ENCODE assay signal across 8 cellular contexts in the genomic region with DNA sequence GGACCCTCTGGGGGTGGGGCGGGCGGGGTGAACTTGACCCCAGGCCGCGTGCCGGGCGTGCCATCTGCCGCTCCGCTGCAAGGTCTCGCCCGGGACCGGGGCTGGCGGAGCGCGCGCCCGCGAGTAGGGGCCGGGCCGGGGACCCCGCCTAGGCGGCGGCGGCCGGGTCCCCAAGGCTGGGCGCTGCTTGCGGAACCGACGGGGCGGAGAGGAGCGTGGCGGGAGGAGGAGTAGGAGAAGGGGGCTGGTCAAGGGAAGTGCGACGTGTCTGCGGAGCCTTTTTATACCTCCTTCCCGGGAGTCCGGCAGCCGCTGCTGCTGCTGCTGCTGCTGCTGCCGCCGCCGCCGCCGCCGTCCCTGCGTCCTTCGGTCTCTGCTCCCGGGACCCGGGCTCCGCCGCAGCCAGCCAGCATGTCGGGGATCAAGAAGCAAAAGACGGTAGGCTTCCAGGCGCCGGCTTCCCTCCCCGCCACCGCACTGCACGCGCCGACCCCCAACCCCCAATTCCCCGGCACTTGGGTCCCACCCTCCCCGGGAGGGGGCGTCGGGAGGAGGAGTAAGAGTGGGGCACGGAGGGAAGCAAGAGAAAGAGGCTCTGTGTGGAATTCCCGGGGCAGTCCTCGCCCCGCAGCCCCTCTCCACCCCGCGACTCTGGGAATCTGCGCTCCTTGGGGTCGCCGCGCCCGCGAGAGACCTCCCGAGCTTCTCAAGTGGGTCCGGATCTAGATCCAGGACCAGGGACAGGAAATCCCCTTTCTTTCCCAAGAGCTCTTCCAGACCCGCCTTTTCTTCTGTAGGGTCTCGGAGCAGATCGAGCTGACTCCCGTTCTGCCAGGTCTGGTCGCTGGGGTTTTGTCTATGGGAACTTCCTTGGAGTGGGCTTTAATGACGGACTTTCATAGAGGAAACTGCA. TPM values are rescaled to one million over a fixed set of nuclear protein-coding genes. Genes with fewer than 3 reads are reported as not detected.
DNase-seq lines count a peak whose midpoint lies in the region; ATAC-seq lines count a peak whose summit lies in the region.

A gene (plus strand): TSS at position 308 of the 913 bp plus-strand sequence. CDS start 104 bp downstream, at position 412.

- ATAC-seq in activated CD4-positive, alpha-beta T cell treated with anti-CD3 and anti-CD28 coated beads for 36 hours = peak; percentile 24
- ATAC-seq in HG03342 (IDR thresholded peaks at IDR 0.05; ENCODE audit: unreplicated experiment) (no peak), HG03280 (IDR thresholded peaks at IDR 0.05; ENCODE audit: unreplicated experiment) (no peak)

- no CpG with 5 or more reads among the region's 82 CpGs for WGBS in neuronal stem cell (ENCODE audit: extremely low coverage in 2 of 2, insufficient read length in 2 of 2, insufficient replicate concordance in 1 of 2), 2 donors

- POLR2A ChIA-PET in activated CD4-positive, alpha-beta T cell treated with anti-CD3 and anti-CD28 coated beads for 36 hours (lab: Charles Lee) = no interaction called here

- H2BK120ac ChIP-seq in neuronal stem cell (ENCODE audit: low read depth, low read length) = peak within 1 kb of the TSS; percentile 78

- no peaks in the 10 kb centered on the region for H3K36me3 Mint-ChIP-seq in activated CD4-positive, alpha-beta T cell treated with anti-CD3 and anti-CD28 coated beads for 36 hours (ENCODE audit: low read depth)
- H3K36me3 Mint-ChIP-seq in activated naive CD4-positive, alpha-beta T cell treated with anti-CD3 and anti-CD28 coated beads for 36 hours (ENCODE audit: low read depth) = no peaks in the 10 kb centered on the region

- peak within 1 kb of the TSS; percentile 97 for H2AFZ ChIP-seq in neuronal stem cell (ENCODE audit: low read length)

- peak within 1 kb of the TSS; percentile 94 for H3K18ac ChIP-seq in neuronal stem cell (ENCODE audit: low read length)

- H2BK15ac ChIP-seq in neuronal stem cell (ENCODE audit: low read length) = no peak within 1 kb of the TSS

- H4K8ac ChIP-seq in neuronal stem cell (ENCODE audit: low read depth, low read length) = no peak within 1 kb of the TSS

- peak within 1 kb of the TSS; percentile 65 for H3K4me3 Mint-ChIP-seq in activated CD4-positive, alpha-beta T cell treated with anti-CD3 and anti-CD28 coated beads for 36 hours
- H3K4me3 Mint-ChIP-seq in activated naive CD4-positive, alpha-beta T cell treated with anti-CD3 and anti-CD28 coated beads for 36 hours = peak within 1 kb of the TSS; percentile 74

- no peak within 1 kb of the TSS for H4K91ac ChIP-seq in neuronal stem cell (ENCODE audit: low read depth, low read length, poor library complexity)

- peak within 1 kb of the TSS; percentile 35 for H3K23ac ChIP-seq in neuronal stem cell (ENCODE audit: low read depth, low read length, poor library complexity)

- H3K27me3 Mint-ChIP-seq in activated CD4-positive, alpha-beta T cell treated with anti-CD3 and anti-CD28 coated beads for 36 hours = peaks cover 38% of the 10 kb centered on the region
- H3K27me3 Mint-ChIP-seq in activated naive CD4-positive, alpha-beta T cell treated with anti-CD3 and anti-CD28 coated beads for 36 hours (ENCODE audit: low read depth) = peaks cover 48% of the 10 kb centered on the region

- H3K4me2 ChIP-seq in neuronal stem cell (ENCODE audit: insufficient read depth, low read length, poor library complexity, severe bottlenecking) = peak within 1 kb of the TSS; percentile 72

- no peak within 1 kb of the TSS for H3K27ac ChIP-seq in neuronal stem cell (replicated peaks; ENCODE audit: low read length)

- H3K36me3 ChIP-seq in neuronal stem cell (replicated peaks in 1 of 2; ENCODE audit: control insufficient read depth in 2 of 2, insufficient read depth in 2 of 2, low read length in 2 of 2) = no peaks in the 10 kb centered on the region

- peaks cover 8% of the 10 kb centered on the region for H3K4me1 Mint-ChIP-seq in activated CD4-positive, alpha-beta T cell treated with anti-CD3 and anti-CD28 coated beads for 36 hours
- peaks cover 10% of the 10 kb centered on the region for H3K4me1 Mint-ChIP-seq in activated naive CD4-positive, alpha-beta T cell treated with anti-CD3 and anti-CD28 coated beads for 36 hours (ENCODE audit: low read depth)

- H2AK5ac ChIP-seq in neuronal stem cell (ENCODE audit: low read depth, low read length) = no peak within 1 kb of the TSS

- H3K27ac Mint-ChIP-seq in activated CD4-positive, alpha-beta T cell treated with anti-CD3 and anti-CD28 coated beads for 36 hours = no peak within 1 kb of the TSS
- no peak within 1 kb of the TSS for H3K27ac Mint-ChIP-seq in activated naive CD4-positive, alpha-beta T cell treated with anti-CD3 and anti-CD28 coated beads for 36 hours

- H2BK12ac ChIP-seq in neuronal stem cell (ENCODE audit: low read length) = no peak within 1 kb of the TSS

- peak; percentile 56 for DNase-seq in activated CD4-positive, alpha-beta T cell treated with anti-CD3 and anti-CD28 coated beads for 36 hours
- no peak for DNase-seq in activated CD4-positive, alpha-beta T cell treated with anti-CD3 and anti-CD28 coated beads for 1 hour
- peak; percentile 28 for DNase-seq in NCI-H510A treated with DMSO at 0.1 percent for 48 hours (lab: John Stamatoyannopoulos, UW)
- DNase-seq in activated naive CD4-positive, alpha-beta T cell treated with anti-CD3 and anti-CD28 coated beads for 36 hours = peak; percentile 27
- no peak for DNase-seq in glomerular endothelial cell (ENCODE audit: extremely low read depth, low read depth, low spot score)
- peak; percentile 48 for DNase-seq in neuronal stem cell (ENCODE audit: low spot score)

- peak within 1 kb of the TSS; percentile 42 to 83 for H3K4me3 ChIP-seq in neuronal stem cell (ENCODE audit: low read length in 2 of 2)

- no peaks in the 10 kb centered on the region for H3K9me3 Mint-ChIP-seq in activated CD4-positive, alpha-beta T cell treated with anti-CD3 and anti-CD28 coated beads for 36 hours (ENCODE audit: low read depth)
- H3K9me3 Mint-ChIP-seq in activated naive CD4-positive, alpha-beta T cell treated with anti-CD3 and anti-CD28 coated beads for 36 hours = no peaks in the 10 kb centered on the region

- H3K4me1 ChIP-seq in neuronal stem cell (ENCODE audit: control insufficient read depth in 2 of 2, insufficient read depth in 1 of 2, low read depth in 1 of 2, low read length in 2 of 2) = peaks cover 4 to 5% of the 10 kb centered on the region in 2 donors

- peaks cover 0 to 45% (median 19%) of the 10 kb centered on the region in 3 experiments for H3K27me3 ChIP-seq in neuronal stem cell (ENCODE audit: control insufficient read depth in 3 of 3, insufficient read depth in 3 of 3, low read depth in 1 of 3, low read length in 3 of 3)

- peak within 1 kb of the TSS; percentile 50 for H3K9ac ChIP-seq in neuronal stem cell (ENCODE audit: low read depth, low read length, poor library complexity)

- no peak within 1 kb of the TSS for H3K14ac ChIP-seq in neuronal stem cell (ENCODE audit: low read length)

- no peak within 1 kb of the TSS for H3K4ac ChIP-seq in neuronal stem cell (ENCODE audit: low read length)

- no peaks in the 10 kb centered on the region for H3K9me3 ChIP-seq in neuronal stem cell (replicated peaks in 1 of 2; ENCODE audit: control insufficient read depth in 2 of 2, insufficient read depth in 1 of 2, low read depth in 1 of 2, low read length in 2 of 2)

- no peak within 1 kb of the TSS for H2BK5ac ChIP-seq in neuronal stem cell (ENCODE audit: low read length)

- no peaks in the 10 kb centered on the region for H3K79me1 ChIP-seq in neuronal stem cell (ENCODE audit: low read depth, low read length)

- intact Hi-C loops in activated CD4-positive, alpha-beta T cell treated with anti-CD3 and anti-CD28 coated beads for 36 hours (cut with DNase I, micrococcal nuclease) = loop anchor here in 1 of 2 experiments (10.0 kb wide), 2 partner anchors 725 to 895 kb away; no protein-coding TSS in a partner anchor
- intact Hi-C loops in activated naive CD4-positive, alpha-beta T cell treated with anti-CD3 and anti-CD28 coated beads for 36 hours (cut with micrococcal nuclease) = loop anchor here (5.0 kb wide), 3 partner anchors 157 to 452 kb away; a partner anchor contains a TSS

- CTCF ChIA-PET in activated CD4-positive, alpha-beta T cell treated with anti-CD3 and anti-CD28 coated beads for 36 hours (lab: Charles Lee) = interaction anchor here (0.6 to 1.3 kb wide), 4 partner anchors 10 to 113 kb away, joined by 3 to 5 read pairs (median 4); no protein-coding TSS in a partner anchor
- CTCF ChIA-PET in activated naive CD4-positive, alpha-beta T cell treated with anti-CD3 and anti-CD28 coated beads for 36 hours (lab: Charles Lee) = interaction anchor here (1.0 to 1.1 kb wide), 2 partner anchors 15 to 113 kb away, joined by 3 read pairs; no protein-coding TSS in a partner anchor

RNA-seq across cellular contexts. Expression of the gene that starts here (rescaled TPM):
- under 1 TPM; 0.05 to 0.30 TPM for total RNA-seq in activated CD4-positive, alpha-beta T cell treated with anti-CD3 and anti-CD28 coated beads for 36 hours
- under 1 TPM in 1 of 2 experiments, not detected in 1; 0.38 TPM for total RNA-seq in activated naive CD4-positive, alpha-beta T cell treated with anti-CD3 and anti-CD28 coated beads for 36 hours
- total RNA-seq in glomerular endothelial cell = 63.9 and 109 TPM in 2 replicates
- 1.1 TPM for polyA plus RNA-seq in neuronal stem cell (2013, experiment 1 of 2)
- polyA plus RNA-seq in neuronal stem cell (2013, experiment 2 of 2) = 1.3 TPM

Comparison
In these comparisons a context has a peak if more than half of its experiments do, and no peak if none do; other contexts are left out.
1. RNA of the gene that starts here (total RNA-seq): 63.9 to 109 TPM in glomerular endothelial cell; 0.38 TPM in activated naive CD4-positive, alpha-beta T cell treated with anti-CD3 and anti-CD28 coated beads for 36 hours and 0.05 to 0.30 TPM in activated CD4-positive, alpha-beta T cell treated with anti-CD3 and anti-CD28 coated beads for 36 hours; every median in the first group is over 10 times any median in the second.
2. Peak in DNase-seq and ATAC-seq in activated CD4-positive, alpha-beta T cell treated with anti-CD3 and anti-CD28 coated beads for 36 hours; RNA of the gene not detected or under 1 TPM.
3. Peak in DNase-seq in activated naive CD4-positive, alpha-beta T cell treated with anti-CD3 and anti-CD28 coated beads for 36 hours; RNA of the gene not detected or under 1 TPM.
4. DNase-seq: peak in NCI-H510A treated with DMSO at 0.1 percent for 48 hours (single experiment) and neuronal stem cell (single experiment); none in activated CD4-positive, alpha-beta T cell treated with anti-CD3 and anti-CD28 coated beads for 1 hour (single experiment) and glomerular endothelial cell (single experiment).